Comparison of ENCODE assay signal across 9 cellular contexts in the genomic region with DNA sequence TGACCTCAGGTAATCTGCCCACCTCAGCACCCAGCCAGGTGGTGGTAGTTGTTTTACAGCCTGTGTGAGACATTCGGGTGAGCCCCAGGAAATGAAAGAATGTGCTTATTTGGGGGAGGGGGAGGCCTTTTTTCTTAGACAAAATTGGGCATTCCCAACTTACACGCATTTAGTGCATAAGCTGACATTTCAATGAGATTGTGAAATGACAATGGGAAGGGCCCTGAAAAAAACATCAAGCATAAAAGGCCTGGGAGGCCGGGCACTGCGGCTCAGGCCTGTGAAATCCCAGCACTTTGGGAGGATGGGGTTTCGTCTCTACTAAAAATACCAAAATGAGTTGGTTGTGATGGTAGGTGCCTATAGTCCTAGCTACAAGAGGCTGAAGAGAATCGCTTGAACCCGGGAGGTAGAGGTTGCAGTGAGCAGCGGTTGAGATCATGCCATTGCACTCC. TPM values are rescaled to one million over a fixed set of nuclear protein-coding genes. Genes with fewer than 3 reads are reported as not detected.
A peak's percentile ranks its signal among the peaks of the same experiment; 100 is the strongest.
DNase-seq lines count a peak whose midpoint lies in the region; ATAC-seq and TF ChIP-seq lines count a peak whose summit lies in the region.
"Had no signal": no experiment of that assay in that cellular context is flagged by ENCODE, and none has a peak within 500 bp of the region (broad histone marks: within the 10 kb centered on the region; RNA-seq: fewer than 3 reads in every experiment).

No MANE protein-coding gene starts in this region.

- POLR2A ChIA-PET in activated CD8-positive, alpha-beta T cell treated with anti-CD3 and anti-CD28 coated beads for 36 hours (lab: Charles Lee): interaction anchor here (0.6 to 7.2 kb wide), 10 partner anchors 10 to 443 kb away, joined by 3 to 56 read pairs (median 4); partner anchors contain the start of genes CENPL and DARS2

- H3K4me3 ChIP-seq in subcutaneous abdominal adipose tissue (ENCODE audit: low read depth in 1 of 5, low read length in 5 of 5): no peak overlapping the region
- H3K4me3 ChIP-seq: lower lobe of right lung, vagina had no signal

- H3K9ac ChIP-seq in subcutaneous abdominal adipose tissue (ENCODE audit: low read length in 5 of 5): no peak overlapping the region

- intact Hi-C loops in natural killer cell (cut with micrococcal nuclease): loop anchor here (10.0 kb wide), 1 partner anchor 302 kb away; no protein-coding TSS in a partner anchor
- intact Hi-C loops in activated CD8-positive, alpha-beta T cell treated with anti-CD3 and anti-CD28 coated beads for 36 hours (cut with micrococcal nuclease): no loop called here

- H3K27me3 Mint-ChIP-seq in natural killer cell treated with Interleukin-12 subunit alpha and Interleukin-12 subunit beta and Interleukin-15 and Interleukin-18, amount 100 ng/mL, for 72 hours: no peaks in the 10 kb centered on the region
- no peaks in the 10 kb centered on the region for H3K27me3 Mint-ChIP-seq in natural killer cell (ENCODE audit: low read depth in 2 of 2)
- no peaks in the 10 kb centered on the region for H3K27me3 Mint-ChIP-seq in activated CD8-positive, alpha-beta T cell treated with anti-CD3 and anti-CD28 coated beads for 36 hours

- no peak for TF ChIP-seq CTCF in natural killer cell (IDR thresholded peaks at IDR 0.05)
- TF ChIP-seq CTCF in activated CD8-positive, alpha-beta T cell treated with anti-CD3 and anti-CD28 coated beads for 36 hours (IDR thresholded peaks at IDR 0.05): no peak

- peaks cover 32 to 36% of the 10 kb centered on the region in 2 donors for H3K4me1 Mint-ChIP-seq in natural killer cell treated with Interleukin-12 subunit alpha and Interleukin-12 subunit beta and Interleukin-15 and Interleukin-18, amount 100 ng/mL, for 72 hours (ENCODE audit: low read depth in 2 of 2)
- H3K4me1 Mint-ChIP-seq in natural killer cell: peaks cover 40% of the 10 kb centered on the region in 2 donors
- H3K4me1 Mint-ChIP-seq in activated CD8-positive, alpha-beta T cell treated with anti-CD3 and anti-CD28 coated beads for 36 hours (ENCODE audit: low read depth): peaks cover 26% of the 10 kb centered on the region

- H3K27ac Mint-ChIP-seq in natural killer cell treated with Interleukin-12 subunit alpha and Interleukin-12 subunit beta and Interleukin-15 and Interleukin-18, amount 100 ng/mL, for 72 hours: peak overlapping the region; percentile 89 to 92
- H3K27ac Mint-ChIP-seq in natural killer cell: no peak overlapping the region
- H3K27ac Mint-ChIP-seq in activated CD8-positive, alpha-beta T cell treated with anti-CD3 and anti-CD28 coated beads for 36 hours: peak overlapping the region; percentile 97

- no peak overlapping the region for H3K4me3 Mint-ChIP-seq in natural killer cell treated with Interleukin-12 subunit alpha and Interleukin-12 subunit beta and Interleukin-15 and Interleukin-18, amount 100 ng/mL, for 72 hours
- no peak overlapping the region for H3K4me3 Mint-ChIP-seq in natural killer cell
- H3K4me3 Mint-ChIP-seq in activated CD8-positive, alpha-beta T cell treated with anti-CD3 and anti-CD28 coated beads for 36 hours: peak overlapping the region; percentile 95

- peaks cover 0 to 41% (median 32%) of the 10 kb centered on the region in 5 donors for H3K4me1 ChIP-seq in subcutaneous abdominal adipose tissue (ENCODE audit: control insufficient read depth in 5 of 5, insufficient read depth in 5 of 5, low read length in 5 of 5)

- no peaks in the 10 kb centered on the region for H3K9me3 Mint-ChIP-seq in natural killer cell treated with Interleukin-12 subunit alpha and Interleukin-12 subunit beta and Interleukin-15 and Interleukin-18, amount 100 ng/mL, for 72 hours
- H3K9me3 Mint-ChIP-seq in natural killer cell: no peaks in the 10 kb centered on the region
- H3K9me3 Mint-ChIP-seq in activated CD8-positive, alpha-beta T cell treated with anti-CD3 and anti-CD28 coated beads for 36 hours: no peaks in the 10 kb centered on the region

- no peak for DNase-seq in natural killer cell treated with Interleukin-12 subunit alpha and Interleukin-12 subunit beta and Interleukin-15 and Interleukin-18, amount 100 ng/mL, for 72 hours (ENCODE audit: low spot score)
- DNase-seq in natural killer cell: no peak
- DNase-seq in activated CD8-positive, alpha-beta T cell treated with anti-CD3 and anti-CD28 coated beads for 36 hours: peak; percentile 39
- no peak for DNase-seq in NCI-H1417 treated with DMSO at 0.1 percent for 48 hours (lab: John Stamatoyannopoulos, UW)
- DNase-seq: lower lobe of right lung, NCI-H446 treated with DMSO at 0.1 percent for 48 hours had no signal

- H3K9me3 ChIP-seq in subcutaneous abdominal adipose tissue (ENCODE audit: control insufficient read depth in 5 of 5, low read length in 5 of 5): no peaks in the 10 kb centered on the region
- H3K9me3 ChIP-seq: lower lobe of right lung, vagina had no signal

- H3K27me3 ChIP-seq in subcutaneous abdominal adipose tissue (ENCODE audit: control insufficient read depth in 5 of 5, insufficient read depth in 4 of 5, low read length in 5 of 5): no peaks in the 10 kb centered on the region
- H3K27me3 ChIP-seq: vagina had no signal

- peaks cover 38% of the 10 kb centered on the region for H3K36me3 Mint-ChIP-seq in natural killer cell treated with Interleukin-12 subunit alpha and Interleukin-12 subunit beta and Interleukin-15 and Interleukin-18, amount 100 ng/mL, for 72 hours
- H3K36me3 Mint-ChIP-seq in natural killer cell: peaks cover 30% of the 10 kb centered on the region
- H3K36me3 Mint-ChIP-seq in activated CD8-positive, alpha-beta T cell treated with anti-CD3 and anti-CD28 coated beads for 36 hours (ENCODE audit: low read depth): peaks cover 64% of the 10 kb centered on the region

- ATAC-seq in natural killer cell treated with Interleukin-12 subunit alpha and Interleukin-12 subunit beta and Interleukin-15 and Interleukin-18, amount 100 ng/mL, for 72 hours: no peak
- ATAC-seq in natural killer cell: no peak
- no peak for ATAC-seq in activated CD8-positive, alpha-beta T cell treated with anti-CD3 and anti-CD28 coated beads for 36 hours
- ATAC-seq in GM19463 (IDR thresholded peaks at IDR 0.05; ENCODE audit: unreplicated experiment): no peak
- ATAC-seq: lower lobe of right lung had no signal

- CTCF ChIA-PET in activated CD8-positive, alpha-beta T cell treated with anti-CD3 and anti-CD28 coated beads for 36 hours (lab: Charles Lee): interaction anchor here (1.2 kb wide), 1 partner anchor 57 kb away, joined by 3 read pairs; no protein-coding TSS in a partner anchor

- H3K27ac ChIP-seq in subcutaneous abdominal adipose tissue (ENCODE audit: low read depth, low read length): peak overlapping the region; percentile 1
- H3K27ac ChIP-seq: lower lobe of right lung, vagina had no signal

- peaks cover 43 to 72% (median 49%) of the 10 kb centered on the region in 5 donors for H3K36me3 ChIP-seq in subcutaneous abdominal adipose tissue (ENCODE audit: control insufficient read depth in 5 of 5, insufficient read depth in 5 of 5, low read length in 5 of 5)

RNA-seq across cellular contexts. Expression of gene GAS5, which starts 5.0 kb away (rescaled TPM):
- 100 to 1,000 TPM; 391 to 659 TPM for total RNA-seq in natural killer cell treated with Interleukin-12 subunit alpha and Interleukin-12 subunit beta and Interleukin-15 and Interleukin-18, amount 100 ng/mL, for 72 hours
- 100 to 1,000 TPM; 208 to 299 (median 214) TPM for total RNA-seq in natural killer cell
- 1,000 to 10,000 TPM; 1,276 to 1,298 TPM for total RNA-seq in activated CD8-positive, alpha-beta T cell treated with anti-CD3 and anti-CD28 coated beads for 36 hours

RNA-seq across cellular contexts. Expression of gene ZBTB37, which starts 5.4 kb away (rescaled TPM):
- 10 to 100 TPM; 15.6 to 19.7 TPM for total RNA-seq in natural killer cell treated with Interleukin-12 subunit alpha and Interleukin-12 subunit beta and Interleukin-15 and Interleukin-18, amount 100 ng/mL, for 72 hours
- 10 to 100 TPM; 38.2 to 47.3 (median 39.8) TPM for total RNA-seq in natural killer cell
- 1 to 10 TPM; 7.6 to 7.9 TPM for total RNA-seq in activated CD8-positive, alpha-beta T cell treated with anti-CD3 and anti-CD28 coated beads for 36 hours

RNA-seq across cellular contexts. Expression of gene CENPL, which starts 38.1 kb away (rescaled TPM):
- total RNA-seq in natural killer cell treated with Interleukin-12 subunit alpha and Interleukin-12 subunit beta and Interleukin-15 and Interleukin-18, amount 100 ng/mL, for 72 hours: 10 to 100 TPM; 23.4 to 38.7 TPM
- 10 to 100 TPM in 2 of 3 donors, 1 to 10 TPM in 1; 8.8 to 16.4 (median 10.0) TPM for total RNA-seq in natural killer cell
- 10 to 100 TPM; 20.9 to 23.3 TPM for total RNA-seq in activated CD8-positive, alpha-beta T cell treated with anti-CD3 and anti-CD28 coated beads for 36 hours

RNA-seq across cellular contexts. Expression of gene DARS2, which starts 38.3 kb away (rescaled TPM):
- total RNA-seq in natural killer cell treated with Interleukin-12 subunit alpha and Interleukin-12 subunit beta and Interleukin-15 and Interleukin-18, amount 100 ng/mL, for 72 hours: 10 to 100 TPM; 27.8 to 40.9 TPM
- total RNA-seq in natural killer cell: 1 to 10 TPM; 5.0 to 8.4 (median 5.8) TPM
- total RNA-seq in activated CD8-positive, alpha-beta T cell treated with anti-CD3 and anti-CD28 coated beads for 36 hours: 10 to 100 TPM; 46.7 to 49.5 TPM

RNA-seq across cellular contexts. Expression of gene SERPINC1, which starts 54.3 kb away (rescaled TPM):
- under 1 TPM in 1 of 2 donors, not detected in 1; 0.36 TPM for total RNA-seq in natural killer cell treated with Interleukin-12 subunit alpha and Interleukin-12 subunit beta and Interleukin-15 and Interleukin-18, amount 100 ng/mL, for 72 hours
- under 1 TPM in 2 of 3 donors, not detected in 1; 0.38 to 0.48 TPM for total RNA-seq in natural killer cell
- total RNA-seq in activated CD8-positive, alpha-beta T cell treated with anti-CD3 and anti-CD28 coated beads for 36 hours: not detected
- total RNA-seq: vagina had no signal

Comparison
In these comparisons a context has a peak if more than half of its experiments do, and no peak if none do; other contexts are left out.
1. H3K27ac Mint-ChIP-seq: peak in natural killer cell treated with Interleukin-12 subunit alpha and Interleukin-12 subunit beta and Interleukin-15 and Interleukin-18, amount 100 ng/mL, for 72 hours (2 of 2) and activated CD8-positive, alpha-beta T cell treated with anti-CD3 and anti-CD28 coated beads for 36 hours (single experiment); none in natural killer cell (0 of 2).